In the genomic region with DNA sequence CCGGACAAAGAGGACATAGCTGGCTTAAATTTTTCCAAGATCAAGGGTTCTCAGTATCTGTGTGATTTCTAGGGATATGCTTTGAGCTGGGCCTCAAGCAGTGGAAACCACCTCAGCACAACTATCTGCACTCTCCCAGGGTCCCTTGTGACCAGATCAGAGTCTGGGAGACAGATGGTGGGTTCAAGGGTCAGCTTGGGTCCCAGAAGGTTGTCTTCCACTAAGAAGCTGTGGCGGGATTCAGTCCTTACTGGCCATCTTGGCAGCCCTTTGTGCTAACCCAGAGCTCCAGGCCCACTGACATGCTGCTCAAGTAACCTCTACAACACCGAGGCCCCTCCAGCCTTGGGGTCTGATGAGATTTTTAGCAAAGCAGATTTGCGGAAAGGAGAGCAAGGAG, we compare ENCODE assay signal across 22 cellular contexts. TPM values are rescaled to one million over a fixed set of nuclear protein-coding genes. Genes with fewer than 3 reads are reported as not detected.
A peak's percentile ranks its signal among the peaks of the same experiment; 100 is the strongest.
DNase-seq lines count a peak whose midpoint lies in the region; ATAC-seq, FAIRE-seq and TF ChIP-seq lines count a peak whose summit lies in the region.
"Had no signal": no experiment of that assay in that cellular context is flagged by ENCODE, and none has a peak within 500 bp of the region (broad histone marks: within the 10 kb centered on the region; RNA-seq: fewer than 3 reads in every experiment).

No MANE protein-coding gene starts in this region.

- H2AFZ ChIP-seq in astrocyte (ENCODE audit: low read depth, low read length): no peak overlapping the region

- H3K36me3 ChIP-seq in astrocyte (ENCODE audit: insufficient read depth, low read length) (no peaks in the 10 kb centered on the region), Caco-2 (ENCODE audit: control insufficient read depth, insufficient read depth, low read length) (no peaks in the 10 kb centered on the region)
- H3K36me3 ChIP-seq: Peyer's patch had no signal

- no peak overlapping the region for H3K4me2 ChIP-seq in astrocyte (ENCODE audit: low read length)

- no peaks in the 10 kb centered on the region for H3K27me3 ChIP-seq in astrocyte (ENCODE audit: insufficient read depth, low read length)
- no peaks in the 10 kb centered on the region; the same call in 1 of the 2 replicates for H3K27me3 ChIP-seq in Caco-2 (replicated peaks; ENCODE audit: control insufficient read depth, insufficient read depth, low read length)

- H3K9me3 ChIP-seq in astrocyte (ENCODE audit: insufficient read depth, low read depth, low read length): no peaks in the 10 kb centered on the region
- H3K9me3 ChIP-seq in Caco-2: no peaks in the 10 kb centered on the region
- H3K9me3 ChIP-seq: Peyer's patch had no signal

- H3K9me3 Mint-ChIP-seq in astrocyte (ENCODE audit: unreplicated experiment): peaks cover 1% of the 10 kb centered on the region
- H3K9me3 Mint-ChIP-seq in nephron progenitor cell: no peaks in the 10 kb centered on the region
- H3K9me3 Mint-ChIP-seq in type B pancreatic cell: no peaks in the 10 kb centered on the region
- H3K9me3 Mint-ChIP-seq in Caco-2 (ENCODE audit: unreplicated experiment): no peaks in the 10 kb centered on the region
- H3K9me3 Mint-ChIP-seq in activated CD4-positive, alpha-beta T cell treated with anti-CD3 and anti-CD28 coated beads, Interleukin-2, amount 10 ng/mL, durations not matched to agents 24 days and 14 days: no peaks in the 10 kb centered on the region
- H3K9me3 Mint-ChIP-seq in stimulated activated naive B cell treated with anti-CD40 and anti-IgM and Interleukin-4, amounts not matched to agents 10 μg/mL and 1 μg/mL and 100 μg/mL, for 72 hours: no peaks in the 10 kb centered on the region

- intact Hi-C loops in Caco-2 (cut with micrococcal nuclease; ENCODE audit: unreplicated experiment): no loop called here
- intact Hi-C loops in activated CD4-positive, alpha-beta T cell treated with anti-CD3 and anti-CD28 coated beads, Interleukin-2, amount 10 ng/mL, durations not matched to agents 24 days and 14 days (cut with micrococcal nuclease): no loop called here

- no TSS peak for BruUV-seq in Caco-2 (replicated peaks; lab: Mats Ljungman, UMichigan)

- TF ChIP-seq CTCF in astrocyte (IDR thresholded peaks at IDR 0.05; ENCODE audit: insufficient read depth, low read depth, low read length) (no peak), nephron progenitor cell (IDR thresholded peaks at IDR 0.05) (no peak), type B pancreatic cell (conservative IDR thresholded peaks at IDR 0.05) (no peak), Caco-2 (IDR thresholded peaks at IDR 0.05; ENCODE audit: insufficient read depth in 1 of 2, low read depth in 1 of 2, low read length in 1 of 2, severe bottlenecking in 1 of 2, unreplicated experiment in 1 of 2) (no peak)

- peaks cover 8% of the 10 kb centered on the region for H4K20me1 ChIP-seq in astrocyte (ENCODE audit: insufficient read depth, low read length)

- no peak overlapping the region for H3K27ac ChIP-seq in astrocyte (ENCODE audit: low read depth, low read length)
- H3K27ac ChIP-seq: Peyer's patch had no signal

- H3K4me1 Mint-ChIP-seq in astrocyte (ENCODE audit: low read depth, unreplicated experiment) (peaks cover 14% of the 10 kb centered on the region), nephron progenitor cell (peaks cover 60% of the 10 kb centered on the region), type B pancreatic cell (ENCODE audit: unreplicated experiment) (peaks cover 24% of the 10 kb centered on the region), Caco-2 (ENCODE audit: low read depth, unreplicated experiment) (no peaks in the 10 kb centered on the region)
- no peaks in the 10 kb centered on the region for H3K4me1 Mint-ChIP-seq in activated CD4-positive, alpha-beta T cell treated with anti-CD3 and anti-CD28 coated beads, Interleukin-2, amount 10 ng/mL, durations not matched to agents 24 days and 14 days
- H3K4me1 Mint-ChIP-seq in stimulated activated naive B cell treated with anti-CD40 and anti-IgM and Interleukin-4, amounts not matched to agents 10 μg/mL and 1 μg/mL and 100 μg/mL, for 72 hours: peaks cover 0 to 6% of the 10 kb centered on the region in 2 donors

- no peaks in the 10 kb centered on the region for H3K4me1 ChIP-seq in astrocyte (ENCODE audit: insufficient read depth, low read length)
- no peaks in the 10 kb centered on the region for H3K4me1 ChIP-seq in Caco-2

- no peak for FAIRE-seq in astrocyte (lab: Jason Lieb, UNC)
- FAIRE-seq: GM12891 had no signal

- no peak overlapping the region for H3K4me3 ChIP-seq in astrocyte (ENCODE audit: insufficient read depth, low read depth, low read length)
- no peak overlapping the region for H3K4me3 ChIP-seq in Caco-2 (ENCODE audit: low read depth, low read length)
- H3K4me3 ChIP-seq: Peyer's patch had no signal

- H3K4me3 Mint-ChIP-seq in astrocyte (ENCODE audit: unreplicated experiment) (peak overlapping the region; percentile 45), nephron progenitor cell (peak overlapping the region; percentile 68), type B pancreatic cell (peak overlapping the region; percentile 77), Caco-2 (ENCODE audit: unreplicated experiment) (no peak overlapping the region)
- H3K4me3 Mint-ChIP-seq in activated CD4-positive, alpha-beta T cell treated with anti-CD3 and anti-CD28 coated beads, Interleukin-2, amount 10 ng/mL, durations not matched to agents 24 days and 14 days: no peak overlapping the region
- H3K4me3 Mint-ChIP-seq in stimulated activated naive B cell treated with anti-CD40 and anti-IgM and Interleukin-4, amounts not matched to agents 10 μg/mL and 1 μg/mL and 100 μg/mL, for 72 hours: no peak overlapping the region

- H3K27me3 Mint-ChIP-seq in astrocyte (ENCODE audit: low read depth, unreplicated experiment) (peaks cover 65% of the 10 kb centered on the region), nephron progenitor cell (ENCODE audit: low read depth, poor library complexity) (peaks cover 30% of the 10 kb centered on the region), type B pancreatic cell (peaks cover 55% of the 10 kb centered on the region), Caco-2 (ENCODE audit: insufficient read depth, unreplicated experiment) (peaks cover 27% of the 10 kb centered on the region)
- H3K27me3 Mint-ChIP-seq in activated CD4-positive, alpha-beta T cell treated with anti-CD3 and anti-CD28 coated beads, Interleukin-2, amount 10 ng/mL, durations not matched to agents 24 days and 14 days: peaks cover 39% of the 10 kb centered on the region
- H3K27me3 Mint-ChIP-seq in stimulated activated naive B cell treated with anti-CD40 and anti-IgM and Interleukin-4, amounts not matched to agents 10 μg/mL and 1 μg/mL and 100 μg/mL, for 72 hours: peaks cover 68 to 81% of the 10 kb centered on the region in 2 donors

- ATAC-seq in stimulated activated naive B cell treated with anti-CD40 and anti-IgM and Interleukin-4, amounts not matched to agents 10 μg/mL and 1 μg/mL and 100 μg/mL, for 72 hours (replicated peaks): no peak

- no peak overlapping the region for H3K9ac ChIP-seq in astrocyte (ENCODE audit: low read length)

- H3K36me3 Mint-ChIP-seq in astrocyte (ENCODE audit: low read depth, unreplicated experiment): peaks cover 2% of the 10 kb centered on the region
- H3K36me3 Mint-ChIP-seq in nephron progenitor cell (ENCODE audit: low read depth): no peaks in the 10 kb centered on the region
- no peaks in the 10 kb centered on the region for H3K36me3 Mint-ChIP-seq in type B pancreatic cell
- no peaks in the 10 kb centered on the region for H3K36me3 Mint-ChIP-seq in Caco-2 (ENCODE audit: insufficient read depth, unreplicated experiment)
- no peaks in the 10 kb centered on the region for H3K36me3 Mint-ChIP-seq in activated CD4-positive, alpha-beta T cell treated with anti-CD3 and anti-CD28 coated beads, Interleukin-2, amount 10 ng/mL, durations not matched to agents 24 days and 14 days (ENCODE audit: low read depth)
- no peaks in the 10 kb centered on the region for H3K36me3 Mint-ChIP-seq in stimulated activated naive B cell treated with anti-CD40 and anti-IgM and Interleukin-4, amounts not matched to agents 10 μg/mL and 1 μg/mL and 100 μg/mL, for 72 hours

- DNase-seq in NCI-H82 (lab: John Stamatoyannopoulos, UW) (peak; percentile 74), astrocyte (ENCODE audit: low read depth) (no peak), nephron progenitor cell (no peak), type B pancreatic cell (ENCODE audit: extremely low spot score, unreplicated experiment) (no peak), Caco-2 (no peak)
- no peak for DNase-seq in activated CD4-positive, alpha-beta T cell treated with anti-CD3 and anti-CD28 coated beads, Interleukin-2, amount 10 ng/mL, durations not matched to agents 24 days and 14 days
- DNase-seq in stimulated activated naive B cell treated with anti-CD40 and anti-IgM and Interleukin-4, amounts not matched to agents 10 μg/mL and 1 μg/mL and 100 μg/mL, for 72 hours: no peak
- DNase-seq: CD4-positive, CD25-positive, alpha-beta regulatory T cell; COR-L47; DMS 273 treated with DMSO at 0.1 percent for 48 hours; GOT3; KBM-7; MM.1S; NCI-H1048; NCI-H1436 treated with DMSO at 0.1 percent for 48 hours; NCI-H1930; NCI-H2227 treated with DMSO at 0.1 percent for 48 hours; NCI-H510A; NCI-H774; Peyer's patch had no signal

- H3K27ac Mint-ChIP-seq in astrocyte (ENCODE audit: unreplicated experiment) (no peak overlapping the region), nephron progenitor cell (no peak overlapping the region), type B pancreatic cell (no peak overlapping the region), Caco-2 (ENCODE audit: unreplicated experiment) (no peak overlapping the region)
- H3K27ac Mint-ChIP-seq in activated CD4-positive, alpha-beta T cell treated with anti-CD3 and anti-CD28 coated beads, Interleukin-2, amount 10 ng/mL, durations not matched to agents 24 days and 14 days: no peak overlapping the region
- H3K27ac Mint-ChIP-seq in stimulated activated naive B cell treated with anti-CD40 and anti-IgM and Interleukin-4, amounts not matched to agents 10 μg/mL and 1 μg/mL and 100 μg/mL, for 72 hours: no peak overlapping the region

- CTCF ChIA-PET in Caco-2 (lab: Charles Lee): no interaction called here

- H3K79me2 ChIP-seq in astrocyte (ENCODE audit: insufficient read depth, low read length): no peaks in the 10 kb centered on the region

- POLR2A ChIA-PET in Caco-2 (lab: Charles Lee): no interaction called here

RNA-seq across cellular contexts. Expression of a gene that starts 2.7 kb away (rescaled TPM):
- total RNA-seq in astrocyte: 5.2 and 9.1 TPM in 2 replicates
- total RNA-seq in type B pancreatic cell (ENCODE audit: low replicate concordance): 5.8 and 6.4 TPM in 2 replicates
- total RNA-seq in Caco-2 (2022): 0.41 TPM in 1 of 2 replicates, not detected in the other
- total RNA-seq in activated CD4-positive, alpha-beta T cell treated with anti-CD3 and anti-CD28 coated beads, Interleukin-2, amount 10 ng/mL, durations not matched to agents 24 days and 14 days: not detected in 2 replicates
- total RNA-seq: CD4-positive, CD25-positive, alpha-beta regulatory T cell; OCI-LY7 had no signal

Comparison
In these comparisons a context has a peak if more than half of its experiments do, and no peak if none do; other contexts are left out.
1. H3K4me3 Mint-ChIP-seq: peak in astrocyte (single experiment), nephron progenitor cell (single experiment) and type B pancreatic cell (single experiment); none in Caco-2 (single experiment), activated CD4-positive, alpha-beta T cell treated with anti-CD3 and anti-CD28 coated beads, Interleukin-2, amount 10 ng/mL, durations not matched to agents 24 days and 14 days (single experiment) and stimulated activated naive B cell treated with anti-CD40 and anti-IgM and Interleukin-4, amounts not matched to agents 10 μg/mL and 1 μg/mL and 100 μg/mL, for 72 hours (0 of 2).